19 cellular contexts compared by ENCODE assay signal in the genomic region with DNA sequence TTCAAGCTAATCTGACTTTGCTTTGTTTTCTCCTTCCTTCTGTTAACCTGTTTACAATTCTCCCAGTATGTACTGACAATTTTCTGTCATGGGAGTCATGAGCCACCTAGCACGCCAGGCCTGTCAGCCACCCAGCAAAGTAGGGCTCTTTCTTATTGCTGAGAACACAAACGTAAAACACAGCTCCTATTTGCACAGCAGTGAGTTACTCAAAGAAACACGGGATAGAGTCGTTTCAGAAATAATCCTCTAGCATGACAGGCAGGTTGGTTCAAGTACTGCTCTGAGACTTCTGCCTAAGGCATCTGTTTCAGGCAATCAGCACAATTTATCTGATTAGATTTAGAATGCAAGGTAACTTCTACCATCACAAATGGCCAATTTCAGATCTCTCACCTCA.
DNase-seq lines count a peak whose midpoint lies in the region; FAIRE-seq and TF ChIP-seq lines count a peak whose summit lies in the region.
"Had no signal": no experiment of that assay in that cellular context is flagged by ENCODE, and none has a peak within 500 bp of the region (broad histone marks: within the 10 kb centered on the region; RNA-seq: fewer than 3 reads in every experiment).

No MANE protein-coding gene starts in this region.

- TF ChIP-seq CTCF in keratinocyte (optimal IDR thresholded peaks at IDR 0.05 in 1 of 3, IDR thresholded peaks at IDR 0.05 in 1 of 3, conservative IDR thresholded peaks at IDR 0.05 in 1 of 3; ENCODE audit: extremely low read depth in 1 of 3, insufficient read depth in 2 of 3, low read length in 3 of 3) (no peak), PC-9 (conservative IDR thresholded peaks at IDR 0.05) (no peak)

- POLR2A ChIA-PET in PC-9 (lab: Charles Lee; ENCODE audit: unreplicated experiment), result no interaction called here
- POLR2A ChIA-PET in HEK293T (lab: Yijun Ruan, JAX), result interaction anchor here (1.7 kb wide), 1 partner anchor 87 kb away, joined by 3 read pairs; no protein-coding TSS in a partner anchor

- intact Hi-C loops in PC-9 (cut with micrococcal nuclease; ENCODE audit: unreplicated experiment), result no loop called here

- H3K27ac ChIP-seq in keratinocyte (ENCODE audit: control insufficient read depth, insufficient read depth, low read length) (peak overlapping the region; percentile 13), PC-9 (no peak overlapping the region)
- H3K27ac ChIP-seq: brain microvascular endothelial cell, coronary artery, sigmoid colon, tibial artery had no signal

- H3K9me1 ChIP-seq in keratinocyte (ENCODE audit: control insufficient read depth, extremely low read depth, insufficient read depth, low read length), result no peaks in the 10 kb centered on the region

- FAIRE-seq in keratinocyte (lab: Jason Lieb, UNC) (no peak), HTR-8/SVneo (lab: Jason Lieb, UNC) (no peak)
- FAIRE-seq: endometrium, kidney had no signal

- H4K20me1 ChIP-seq in keratinocyte (ENCODE audit: control insufficient read depth, extremely low read depth, insufficient read depth, low read length) (no peaks in the 10 kb centered on the region), PC-9 (ENCODE audit: insufficient read depth) (no peaks in the 10 kb centered on the region)

- peaks cover 8% of the 10 kb centered on the region; the same call in 1 of the 2 replicates for H3F3A ChIP-seq in PC-9 (ENCODE audit: insufficient read depth, low read depth)

- DNase-seq in ELF-1 (ENCODE audit: low read depth, low spot score) (peak; percentile 29), NCI-H1436 treated with DMSO at 0.1 percent for 48 hours (lab: John Stamatoyannopoulos, UW) (peak; percentile 68), SK-N-DZ (ENCODE audit: low spot score) (peak; percentile 68), keratinocyte (ENCODE audit: low read depth, low spot score) (no peak), HTR-8/SVneo (ENCODE audit: insufficient read length, low spot score) (no peak), SKM-1 (lab: John Stamatoyannopoulos, UW; ENCODE audit: unreplicated experiment) (no peak), PC-9 (no peak), HEK293T (ENCODE audit: extremely low spot score) (no peak)
- DNase-seq: activated naive CD8-positive, alpha-beta T cell treated with anti-CD3 and anti-CD28 coated beads, Interleukin-2, amount 50 U/mL, for 24 hours; brain microvascular endothelial cell; CD8-positive, alpha-beta memory T cell; kidney; NCI-H187 treated with DMSO at 0.1 percent for 48 hours; sigmoid colon; stimulated activated naive B cell treated with anti-CD40 and anti-IgM and Interleukin-4, amounts not matched to agents 10 μg/mL and 1 μg/mL and 100 μg/mL, for 72 hours; tibial artery had no signal

- H3K4me1 ChIP-seq in keratinocyte (ENCODE audit: control insufficient read depth, extremely low read depth, insufficient read depth, low read length) (peaks cover 36% of the 10 kb centered on the region), PC-9 (replicated peaks; ENCODE audit: insufficient read depth) (peaks cover 46% of the 10 kb centered on the region)
- H3K4me1 ChIP-seq: sigmoid colon, tibial artery had no signal

- no peaks in the 10 kb centered on the region for H3K9me2 ChIP-seq in PC-9 (ENCODE audit: insufficient read depth)

- CTCF ChIA-PET in PC-9 (lab: Charles Lee) (interaction anchor here (0.7 kb wide), 1 partner anchor 68 kb away, joined by 3 read pairs; no protein-coding TSS in a partner anchor), HEK293T (lab: Yijun Ruan, JAX) (interaction anchor here (0.7 kb wide), 1 partner anchor 35 kb away, joined by 5 read pairs; no protein-coding TSS in a partner anchor)

- H3K79me2 ChIP-seq in keratinocyte (ENCODE audit: control insufficient read depth, insufficient read depth, low read length) (no peaks in the 10 kb centered on the region), PC-9 (ENCODE audit: low read depth) (no peaks in the 10 kb centered on the region)

- H2AFZ ChIP-seq in keratinocyte (ENCODE audit: control insufficient read depth, low read length) (peak overlapping the region; percentile 79), PC-9 (no peak overlapping the region)

- H3K9me3 ChIP-seq in keratinocyte (ENCODE audit: control insufficient read depth, low read depth, low read length) (no peaks in the 10 kb centered on the region), PC-9 (ENCODE audit: insufficient read depth, low read depth) (no peaks in the 10 kb centered on the region)
- H3K9me3 ChIP-seq: sigmoid colon, tibial artery had no signal

- H3K36me3 ChIP-seq in keratinocyte (ENCODE audit: control insufficient read depth in 2 of 2, extremely low read depth in 1 of 2, insufficient read depth in 2 of 2, low read length in 2 of 2) (no peaks in the 10 kb centered on the region), PC-9 (ENCODE audit: low read depth) (no peaks in the 10 kb centered on the region)
- H3K36me3 ChIP-seq: brain microvascular endothelial cell, sigmoid colon, tibial artery had no signal

- H3K9ac ChIP-seq in keratinocyte (ENCODE audit: control insufficient read depth, extremely low read depth, insufficient read depth, low read length), result no peak overlapping the region

- no peak overlapping the region for H3K4me3 ChIP-seq in keratinocyte (ENCODE audit: control insufficient read depth in 2 of 3, extremely low read depth in 1 of 3, insufficient read depth in 2 of 3, low read depth in 1 of 3, low read length in 3 of 3)
- no peak overlapping the region for H3K4me3 ChIP-seq in PC-9
- H3K4me3 ChIP-seq: coronary artery, lung, sigmoid colon, tibial artery had no signal

- dilution Hi-C loops in keratinocyte (cut with MboI; ENCODE audit: extremely low pct_ligation_motif_present, low sequenced_read_pairs), result no loop called here

- H3K4me2 ChIP-seq in keratinocyte (ENCODE audit: control insufficient read depth, extremely low read depth, insufficient read depth, low read depth, low read length) (peak overlapping the region; percentile 57), PC-9 (no peak overlapping the region)

- BruUV-seq in PC-9 (replicated peaks; lab: Mats Ljungman, UMichigan), result no TSS peak

- H3K27me3 ChIP-seq in keratinocyte (ENCODE audit: control insufficient read depth, extremely low read depth, insufficient read depth, low read length) (no peaks in the 10 kb centered on the region), PC-9 (ENCODE audit: insufficient read depth, low read depth) (no peaks in the 10 kb centered on the region)
- H3K27me3 ChIP-seq: brain microvascular endothelial cell, sigmoid colon, tibial artery had no signal

TF ChIP-seq in HEK293T, 16 proteins besides CTCF, POLR2A, EP300 and RAD21:
- TF ChIP-seq SP1 (IDR thresholded peaks at IDR 0.05), result no peak
- TF ChIP-seq, protein P1, sequence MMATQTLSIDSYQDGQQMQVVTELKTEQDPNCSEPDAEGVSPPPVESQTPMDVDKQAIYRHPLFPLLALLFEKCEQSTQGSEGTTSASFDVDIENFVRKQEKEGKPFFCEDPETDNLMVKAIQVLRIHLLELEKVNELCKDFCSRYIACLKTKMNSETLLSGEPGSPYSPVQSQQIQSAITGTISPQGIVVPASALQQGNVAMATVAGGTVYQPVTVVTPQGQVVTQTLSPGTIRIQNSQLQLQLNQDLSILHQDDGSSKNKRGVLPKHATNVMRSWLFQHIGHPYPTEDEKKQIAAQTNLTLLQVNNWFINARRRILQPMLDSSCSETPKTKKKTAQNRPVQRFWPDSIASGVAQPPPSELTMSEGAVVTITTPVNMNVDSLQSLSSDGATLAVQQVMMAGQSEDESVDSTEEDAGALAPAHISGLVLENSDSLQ (IDR thresholded peaks at IDR 0.05), result no peak
- TF ChIP-seq SUZ12 (IDR thresholded peaks at IDR 0.05), result no peak
- TF ChIP-seq L3MBTL2 (conservative IDR thresholded peaks at IDR 0.05), result no peak
- no peak for TF ChIP-seq BHLHE40 (IDR thresholded peaks at IDR 0.05; ENCODE audit: borderline replicate concordance)
- TF ChIP-seq FOXM1 (IDR thresholded peaks at IDR 0.05; ENCODE audit: borderline replicate concordance), result no peak
- TF ChIP-seq CTBP1 (IDR thresholded peaks at IDR 0.05; ENCODE audit: borderline replicate concordance), result no peak
- TF ChIP-seq FOXK2 (IDR thresholded peaks at IDR 0.05), result no peak
- no peak for TF ChIP-seq NFRKB (IDR thresholded peaks at IDR 0.05)
- no peak for TF ChIP-seq HDGF (IDR thresholded peaks at IDR 0.05; ENCODE audit: borderline replicate concordance)
- no peak for TF ChIP-seq LEF1 (IDR thresholded peaks at IDR 0.05; ENCODE audit: borderline replicate concordance)
- no peak for TF ChIP-seq ELF4 (IDR thresholded peaks at IDR 0.05)
- TF ChIP-seq ARNT (IDR thresholded peaks at IDR 0.05), result no peak
- no peak for TF ChIP-seq TARDBP (IDR thresholded peaks at IDR 0.05)
- no peak for TF ChIP-seq ZNF384 (IDR thresholded peaks at IDR 0.05)
- TF ChIP-seq FOXA1 (IDR thresholded peaks at IDR 0.05), result no peak

Comparison
In these comparisons a context has a peak if more than half of its experiments do, and no peak if none do; other contexts are left out.
1. DNase-seq: peak in ELF-1 (single experiment), NCI-H1436 treated with DMSO at 0.1 percent for 48 hours (single experiment) and SK-N-DZ (single experiment); none in keratinocyte (single experiment), HTR-8/SVneo (single experiment), SKM-1 (single experiment), PC-9 (0 of 2) and HEK293T (single experiment).